1 cellular context compared by ENCODE assay signal in the genomic region with DNA sequence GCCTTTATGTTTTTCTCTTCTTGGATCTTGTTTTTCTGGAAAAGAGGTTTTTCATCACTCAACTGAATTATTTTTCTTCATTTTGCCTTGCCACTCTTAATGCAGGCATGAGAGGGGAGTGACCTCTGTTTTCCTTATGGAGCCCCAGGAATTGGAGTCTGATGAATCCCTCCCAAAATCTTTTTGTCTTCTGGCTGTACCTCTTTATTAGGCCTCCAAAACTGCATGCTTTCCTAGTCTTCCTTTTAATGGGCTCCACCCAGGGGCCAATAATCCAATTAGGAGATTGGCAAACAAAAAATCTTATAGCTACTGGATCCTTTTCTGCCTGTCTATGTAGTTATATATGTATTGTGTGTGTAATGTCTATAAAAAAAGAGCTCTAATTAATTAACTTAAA.
TF ChIP-seq lines count a peak whose summit lies in the region.

No MANE protein-coding gene starts in this region.

TF ChIP-seq in GM23338, 12 proteins besides CTCF, POLR2A, EP300 and RAD21 (continued from another document):
- TF ChIP-seq CREB1 (CRISPR knock-in tag; IDR thresholded peaks at IDR 0.05; ENCODE audit: low read depth): no peak
- TF ChIP-seq, protein P1, sequence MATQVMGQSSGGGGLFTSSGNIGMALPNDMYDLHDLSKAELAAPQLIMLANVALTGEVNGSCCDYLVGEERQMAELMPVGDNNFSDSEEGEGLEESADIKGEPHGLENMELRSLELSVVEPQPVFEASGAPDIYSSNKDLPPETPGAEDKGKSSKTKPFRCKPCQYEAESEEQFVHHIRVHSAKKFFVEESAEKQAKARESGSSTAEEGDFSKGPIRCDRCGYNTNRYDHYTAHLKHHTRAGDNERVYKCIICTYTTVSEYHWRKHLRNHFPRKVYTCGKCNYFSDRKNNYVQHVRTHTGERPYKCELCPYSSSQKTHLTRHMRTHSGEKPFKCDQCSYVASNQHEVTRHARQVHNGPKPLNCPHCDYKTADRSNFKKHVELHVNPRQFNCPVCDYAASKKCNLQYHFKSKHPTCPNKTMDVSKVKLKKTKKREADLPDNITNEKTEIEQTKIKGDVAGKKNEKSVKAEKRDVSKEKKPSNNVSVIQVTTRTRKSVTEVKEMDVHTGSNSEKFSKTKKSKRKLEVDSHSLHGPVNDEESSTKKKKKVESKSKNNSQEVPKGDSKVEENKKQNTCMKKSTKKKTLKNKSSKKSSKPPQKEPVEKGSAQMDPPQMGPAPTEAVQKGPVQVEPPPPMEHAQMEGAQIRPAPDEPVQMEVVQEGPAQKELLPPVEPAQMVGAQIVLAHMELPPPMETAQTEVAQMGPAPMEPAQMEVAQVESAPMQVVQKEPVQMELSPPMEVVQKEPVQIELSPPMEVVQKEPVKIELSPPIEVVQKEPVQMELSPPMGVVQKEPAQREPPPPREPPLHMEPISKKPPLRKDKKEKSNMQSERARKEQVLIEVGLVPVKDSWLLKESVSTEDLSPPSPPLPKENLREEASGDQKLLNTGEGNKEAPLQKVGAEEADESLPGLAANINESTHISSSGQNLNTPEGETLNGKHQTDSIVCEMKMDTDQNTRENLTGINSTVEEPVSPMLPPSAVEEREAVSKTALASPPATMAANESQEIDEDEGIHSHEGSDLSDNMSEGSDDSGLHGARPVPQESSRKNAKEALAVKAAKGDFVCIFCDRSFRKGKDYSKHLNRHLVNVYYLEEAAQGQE (IDR thresholded peaks at IDR 0.05; ENCODE audit: unreplicated experiment): no peak
